Comparison of ENCODE assay signal across 11 cellular contexts in the genomic region with DNA sequence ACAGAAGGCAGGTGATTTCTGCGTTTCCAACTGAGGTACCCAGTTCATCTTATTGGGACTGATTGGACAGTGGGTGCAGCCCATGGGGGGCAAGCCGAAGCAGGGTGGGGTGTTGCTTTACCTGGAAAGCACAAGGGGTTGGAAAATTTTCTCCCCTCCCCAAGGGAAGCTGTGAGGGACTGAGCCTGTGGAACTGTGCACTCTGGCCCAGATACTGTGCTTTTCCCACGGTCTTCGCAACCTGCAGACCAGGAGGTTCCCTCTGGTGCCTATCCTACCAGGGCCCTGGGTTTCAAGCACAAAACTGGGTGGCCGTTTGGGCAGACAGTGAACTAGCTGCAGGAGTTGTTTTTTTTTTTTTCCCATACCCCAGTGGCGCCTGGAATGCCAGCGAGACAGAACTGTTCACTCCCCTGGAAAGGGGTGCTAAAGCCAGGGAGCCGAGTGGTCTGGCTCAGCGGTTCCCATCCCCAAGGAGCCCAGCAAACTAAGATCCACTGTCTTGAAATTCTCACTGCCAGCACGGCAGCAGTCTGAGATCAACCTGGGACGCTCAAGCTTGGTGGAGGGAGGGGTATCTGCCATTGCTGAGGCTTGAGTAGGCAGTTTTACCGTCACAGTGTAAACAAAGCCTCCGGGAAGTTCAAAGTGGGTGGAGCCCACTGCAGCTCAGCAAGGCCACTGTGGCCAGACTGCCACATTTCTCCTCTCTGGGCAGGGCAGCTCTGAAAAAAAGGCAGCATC.
DNase-seq lines count a peak whose midpoint lies in the region; ATAC-seq and TF ChIP-seq lines count a peak whose summit lies in the region.
"Had no signal": no experiment of that assay in that cellular context is flagged by ENCODE, and none has a peak within 500 bp of the region (broad histone marks: within the 10 kb centered on the region; RNA-seq: fewer than 3 reads in every experiment).

No MANE protein-coding gene starts in this region.

- no peak overlapping the region for H3K9ac ChIP-seq in MM.1S (ENCODE audit: low read length)
- H3K9ac ChIP-seq: KMS-11 had no signal

- no peak overlapping the region; the same call in 1 of the 2 replicates for H2AFZ ChIP-seq in MM.1S (ENCODE audit: low read length)

- H3K27ac ChIP-seq in MM.1S (ENCODE audit: low read length) (no peak overlapping the region), body of pancreas (peak overlapping the region in 3 of 4 donors; percentile 4 to 27 (median 5))
- H3K27ac ChIP-seq: KMS-11, VCaP had no signal

- intact Hi-C loops in body of pancreas (cut with DNase I) = no loop called here
- intact Hi-C loops in mucosa of descending colon (cut with DNase I, micrococcal nuclease) = no loop called here

- WGBS in body of pancreas, 2 donors = 41 to 42% methylated on average over 9 to 13 of the region's 13 CpGs

- H4K20me1 ChIP-seq in MM.1S (ENCODE audit: insufficient read depth, low read length) = no peaks in the 10 kb centered on the region

- no peak for TF ChIP-seq POLR2A in body of pancreas (IDR thresholded peaks at IDR 0.05)

- TF ChIP-seq CTCF in MM.1S (IDR thresholded peaks at IDR 0.05; ENCODE audit: low read length) (no peak), body of pancreas (IDR thresholded peaks at IDR 0.05) (no peak), mucosa of descending colon (IDR thresholded peaks at IDR 0.05) (no peak)

- no peaks in the 10 kb centered on the region for H3K9me3 ChIP-seq in MM.1S (replicated peaks; ENCODE audit: insufficient read depth, low read length)
- no peaks in the 10 kb centered on the region for H3K9me3 ChIP-seq in body of pancreas
- H3K9me3 ChIP-seq in mucosa of descending colon = no peaks in the 10 kb centered on the region

- no peaks in the 10 kb centered on the region for H3F3A ChIP-seq in MM.1S (ENCODE audit: insufficient read depth, low read length)

- H3K9me2 ChIP-seq in MM.1S (replicated peaks; ENCODE audit: insufficient read depth, low read length) = no peaks in the 10 kb centered on the region

- H3K4me1 ChIP-seq in MM.1S (ENCODE audit: low read length) (no peaks in the 10 kb centered on the region), body of pancreas (peaks cover 20% of the 10 kb centered on the region), mucosa of descending colon (ENCODE audit: low read depth) (no peaks in the 10 kb centered on the region)

- no peaks in the 10 kb centered on the region for H3K79me2 ChIP-seq in MM.1S (ENCODE audit: low read length)

- H3K36me3 ChIP-seq in MM.1S (replicated peaks; ENCODE audit: insufficient read depth, low read length) (no peaks in the 10 kb centered on the region), body of pancreas (replicated peaks in 1 of 2; ENCODE audit: insufficient read depth in 1 of 2, low read depth in 2 of 2) (no peaks in the 10 kb centered on the region), mucosa of descending colon (ENCODE audit: low read depth) (no peaks in the 10 kb centered on the region)

- H3K27me3 ChIP-seq in MM.1S (replicated peaks; ENCODE audit: insufficient read depth, low read length) (no peaks in the 10 kb centered on the region), body of pancreas (no peaks in the 10 kb centered on the region)

- H3K4me3 ChIP-seq in MM.1S (ENCODE audit: low read length) (no peak overlapping the region), body of pancreas (no peak overlapping the region), mucosa of descending colon (no peak overlapping the region)

- peak; percentile 58 for ATAC-seq in body of pancreas
- peak; percentile 76 for ATAC-seq in mucosa of descending colon
- ATAC-seq in HG03175 (IDR thresholded peaks at IDR 0.05; ENCODE audit: unreplicated experiment) = no peak
- ATAC-seq in HG03565 (IDR thresholded peaks at IDR 0.05; ENCODE audit: unreplicated experiment) = no peak

- DNase-seq in DMS153 (lab: John Stamatoyannopoulos, UW) (peak; percentile 64), MM.1S (peak; percentile 27), body of pancreas (peak; percentile 38 to 64 (median 58)), mucosa of descending colon (peak in 2 of 3 donors; percentile 57 to 70), cerebellum (ENCODE audit: low spot score) (no peak), COLO829 (ENCODE audit: low spot score) (no peak)
- DNase-seq: retina had no signal

- no peak overlapping the region for H3K4me2 ChIP-seq in MM.1S (ENCODE audit: low read depth, low read length)
- H3K4me2 ChIP-seq: KMS-11 had no signal

Comparison
In these comparisons a context has a peak if more than half of its experiments do, and no peak if none do; other contexts are left out.
1. DNase-seq: peak in DMS153 (single experiment), MM.1S (single experiment), body of pancreas (4 of 4) and mucosa of descending colon (2 of 3); none in cerebellum (single experiment) and COLO829 (single experiment).
2. ATAC-seq: peak in body of pancreas (single experiment) and mucosa of descending colon (single experiment); none in HG03175 (single experiment) and HG03565 (single experiment).